ENCODE assay signal across 1 cellular context in the genomic region with DNA sequence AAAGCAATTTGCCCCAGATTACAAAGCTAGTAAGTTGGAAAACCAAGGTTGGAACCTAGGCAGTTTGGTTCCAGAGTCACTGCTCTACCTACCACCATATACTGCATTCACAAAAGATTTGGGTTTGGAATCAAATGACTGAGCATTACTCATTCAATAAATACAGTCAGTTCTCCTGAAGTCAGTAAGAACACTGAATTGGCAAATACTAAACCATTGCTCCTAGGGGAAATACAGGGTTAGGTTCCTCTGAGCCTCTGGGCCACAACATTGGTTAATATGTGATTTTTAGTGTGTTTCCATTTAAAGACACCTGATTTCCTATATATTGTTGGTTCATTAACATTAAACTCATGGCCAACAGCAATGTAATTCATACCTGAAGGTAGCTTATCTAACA.
TF ChIP-seq lines count a peak whose summit lies in the region.

No MANE protein-coding gene starts in this region.

TF ChIP-seq in HCT116, 20 proteins besides CTCF, POLR2A, EP300 and RAD21:
- no peak for TF ChIP-seq CEBPB (IDR thresholded peaks at IDR 0.05; ENCODE audit: low read depth)
- TF ChIP-seq, protein P1, sequence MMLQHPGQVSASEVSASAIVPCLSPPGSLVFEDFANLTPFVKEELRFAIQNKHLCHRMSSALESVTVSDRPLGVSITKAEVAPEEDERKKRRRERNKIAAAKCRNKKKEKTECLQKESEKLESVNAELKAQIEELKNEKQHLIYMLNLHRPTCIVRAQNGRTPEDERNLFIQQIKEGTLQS (IDR thresholded peaks at IDR 0.05), result no peak
- no peak for TF ChIP-seq FOSL1 (IDR thresholded peaks at IDR 0.05; ENCODE audit: low read depth)
- peak; percentile 30; the same call in 1 of the 2 replicates for TF ChIP-seq CBX3 (IDR thresholded peaks at IDR 0.05; ENCODE audit: low read depth)
